ENCODE assay signal across 23 cellular contexts in genomic region chr7:17910377-17910776, GRCh38.
"Had no signal": no experiment of that assay in that cellular context is flagged by ENCODE, and none has a peak within 500 bp of the region (broad histone marks: within the 10 kb centered on the region; RNA-seq: fewer than 3 reads in every experiment).

No MANE protein-coding gene starts in this region.

- ATAC-seq: activated T-cell treated with anti-CD3 and anti-CD28 coated beads, Interleukin-2, amount 50 U/mL, for 4 hours; gastrocnemius medialis; left lung; naive thymus-derived CD4-positive, alpha-beta T cell; upper lobe of right lung had no signal

- H3K27me3 Mint-ChIP-seq: activated naive CD8-positive, alpha-beta T cell treated with anti-CD3 and anti-CD28 coated beads, Interleukin-2, amount 10 ng/mL, durations not matched to agents 7 days and 5 days; naive thymus-derived CD4-positive, alpha-beta T cell; stimulated activated naive CD8-positive, alpha-beta T cell treated with anti-CD3 and anti-CD28 coated beads, Interleukin-15, Interleukin-2, amounts not matched to agents 100 ng/mL and 50 ng/mL, for 24 hours had no signal

- H3K4me1 ChIP-seq: left lung, upper lobe of right lung had no signal

- DNase-seq: activated CD4-positive, alpha-beta T cell treated with anti-CD3 and anti-CD28 coated beads, Interleukin-2, amount 50 U/mL, for 48 hours; activated CD8-positive, alpha-beta memory T cell treated with anti-CD3 and anti-CD28 coated beads, Interleukin-2, amount 50 U/mL, for 48 hours; activated effector memory CD4-positive, alpha-beta T cell treated with Interleukin-2 at 50 U/mL for 16 hours; activated naive CD4-positive, alpha-beta T cell treated with anti-CD3 and anti-CD28 coated beads for 36 hours; activated naive CD8-positive, alpha-beta T cell treated with anti-CD3 and anti-CD28 coated beads, Interleukin-2, amount 10 ng/mL, durations not matched to agents 7 days and 5 days; activated T-cell treated with anti-CD3 and anti-CD28 coated beads, Interleukin-2, amount 50 U/mL, for 4 hours; amniotic stem cell; cerebellar nuclear complex; cortex of kidney; erythroblast; gastrocnemius medialis; hippocampal formation; kidney glomerular epithelial cell; naive thymus-derived CD4-positive, alpha-beta T cell; stimulated activated CD4-positive, alpha-beta T cell treated with anti-CD3 and anti-CD28 coated beads, Interleukin-4, amount 100 ng/mL, for 24 hours; substantia nigra; T-helper 9 cell; thyroid gland; upper lobe of right lung had no signal

- H3K36me3 ChIP-seq: gastrocnemius medialis, left lung, thyroid gland, upper lobe of right lung had no signal

- H3K27ac ChIP-seq: gastrocnemius medialis, left lung, thyroid gland, upper lobe of right lung had no signal

- H3K4me3 ChIP-seq: gastrocnemius medialis, left lung, lung, thyroid gland, upper lobe of right lung had no signal

- H3K4me3 Mint-ChIP-seq: activated naive CD4-positive, alpha-beta T cell treated with anti-CD3 and anti-CD28 coated beads for 36 hours; activated naive CD8-positive, alpha-beta T cell treated with anti-CD3 and anti-CD28 coated beads, Interleukin-2, amount 10 ng/mL, durations not matched to agents 7 days and 5 days; activated T-cell treated with anti-CD3 and anti-CD28 coated beads, Interleukin-2, amount 50 U/mL, for 4 hours; naive thymus-derived CD4-positive, alpha-beta T cell; neural crest cell; stimulated activated naive CD8-positive, alpha-beta T cell treated with anti-CD3 and anti-CD28 coated beads, Interleukin-15, Interleukin-2, amounts not matched to agents 100 ng/mL and 50 ng/mL, for 24 hours had no signal

- H3K9me3 ChIP-seq: gastrocnemius medialis, left lung, thyroid gland, upper lobe of right lung had no signal

- H3K27ac Mint-ChIP-seq: activated naive CD4-positive, alpha-beta T cell treated with anti-CD3 and anti-CD28 coated beads for 36 hours; activated naive CD8-positive, alpha-beta T cell treated with anti-CD3 and anti-CD28 coated beads, Interleukin-2, amount 10 ng/mL, durations not matched to agents 7 days and 5 days; naive thymus-derived CD4-positive, alpha-beta T cell; stimulated activated naive CD8-positive, alpha-beta T cell treated with anti-CD3 and anti-CD28 coated beads, Interleukin-15, Interleukin-2, amounts not matched to agents 100 ng/mL and 50 ng/mL, for 24 hours had no signal

- H3K27me3 ChIP-seq: gastrocnemius medialis, left lung, thyroid gland, upper lobe of right lung had no signal
